11 cellular contexts compared by ENCODE assay signal in genomic region chr11:44608654-44609027, GRCh38. TPM values are rescaled to one million over a fixed set of nuclear protein-coding genes. Genes with fewer than 3 reads are reported as not detected.
DNase-seq lines count a peak whose midpoint lies in the region; ATAC-seq and TF ChIP-seq lines count a peak whose summit lies in the region.
"Had no signal": no experiment of that assay in that cellular context is flagged by ENCODE, and none has a peak within 500 bp of the region (broad histone marks: within the 10 kb centered on the region; RNA-seq: fewer than 3 reads in every experiment).

No MANE protein-coding gene starts in this region.

- no peaks in the 10 kb centered on the region for H3K27me3 Mint-ChIP-seq in activated CD4-positive, alpha-beta T cell treated with anti-CD3 and anti-CD28 coated beads, Interleukin-2, amount 10 ng/mL, durations not matched to agents 24 days and 14 days

- H3K4me1 Mint-ChIP-seq in activated CD4-positive, alpha-beta T cell treated with anti-CD3 and anti-CD28 coated beads, Interleukin-2, amount 10 ng/mL, durations not matched to agents 24 days and 14 days = peaks cover 66% of the 10 kb centered on the region

- no peak for DNase-seq in activated CD4-positive, alpha-beta T cell treated with anti-CD3 and anti-CD28 coated beads, Interleukin-2, amount 10 ng/mL, durations not matched to agents 24 days and 14 days
- no peak for DNase-seq in activated CD4-positive, alpha-beta T cell treated with anti-CD3 and anti-CD28 coated beads for 4 hours
- peak; percentile 74 for DNase-seq in NCI-H1436 treated with DMSO at 0.1 percent for 48 hours (lab: John Stamatoyannopoulos, UW)
- DNase-seq in ascending aorta (ENCODE audit: low spot score in 2 of 2) = no peak
- DNase-seq in stomach = no peak
- no peak for DNase-seq in LoVo (ENCODE audit: low spot score)
- no peak for DNase-seq in Ammon's horn (ENCODE audit: low spot score)
- DNase-seq in left ventricle myocardium superior = no peak
- DNase-seq: nucleus accumbens, OCI-M1 had no signal

- H3K27ac ChIP-seq in ascending aorta = peak overlapping the region; percentile 52 to 68
- peak overlapping the region in 3 of 5 donors; percentile 15 to 37 (median 36) for H3K27ac ChIP-seq in stomach

- H3K27me3 ChIP-seq in ascending aorta (no peaks in the 10 kb centered on the region), stomach (no peaks in the 10 kb centered on the region)

- H3K4me1 ChIP-seq in ascending aorta = peaks cover 20 to 60% of the 10 kb centered on the region in 2 donors
- peaks cover 11 to 77% (median 36%) of the 10 kb centered on the region in 4 donors for H3K4me1 ChIP-seq in stomach

- no peak for ATAC-seq in left ventricle myocardium superior
- ATAC-seq: K562 had no signal

- H3K27ac Mint-ChIP-seq in activated CD4-positive, alpha-beta T cell treated with anti-CD3 and anti-CD28 coated beads, Interleukin-2, amount 10 ng/mL, durations not matched to agents 24 days and 14 days = peak overlapping the region; percentile 72

- intact Hi-C loops in activated CD4-positive, alpha-beta T cell treated with anti-CD3 and anti-CD28 coated beads, Interleukin-2, amount 10 ng/mL, durations not matched to agents 24 days and 14 days (cut with micrococcal nuclease) = no loop called here
- intact Hi-C loops in ascending aorta (cut with DNase I) = loop anchor here (2.0 to 10.0 kb wide), 2 partner anchors 16 to 684 kb away; no protein-coding TSS in a partner anchor
- intact Hi-C loops in stomach (cut with DNase I; ENCODE audit: low total_unique reads) = no loop called here
- intact Hi-C loops in left ventricle myocardium superior (cut with micrococcal nuclease) = no loop called here

- TF ChIP-seq CTCF in ascending aorta (IDR thresholded peaks at IDR 0.05) (no peak), stomach (IDR thresholded peaks at IDR 0.05) (no peak)

- no peak for TF ChIP-seq POLR2A in stomach (IDR thresholded peaks at IDR 0.05)

- WGBS in stomach, 5 donors = 71 to 90% (median 84%) methylated on average over 9 of the region's 9 CpGs

- peak overlapping the region; percentile 30 for H3K4me3 Mint-ChIP-seq in activated CD4-positive, alpha-beta T cell treated with anti-CD3 and anti-CD28 coated beads, Interleukin-2, amount 10 ng/mL, durations not matched to agents 24 days and 14 days

- peaks cover 75% of the 10 kb centered on the region for H3K36me3 Mint-ChIP-seq in activated CD4-positive, alpha-beta T cell treated with anti-CD3 and anti-CD28 coated beads, Interleukin-2, amount 10 ng/mL, durations not matched to agents 24 days and 14 days (ENCODE audit: low read depth)

- H3K36me3 ChIP-seq in ascending aorta (peaks cover 0 to 4% of the 10 kb centered on the region in 2 donors), stomach (peaks cover 12 to 54% (median 45%) of the 10 kb centered on the region in 4 donors)

- H3K4me3 ChIP-seq in ascending aorta = no peak overlapping the region
- no peak overlapping the region for H3K4me3 ChIP-seq in stomach
- H3K4me3 ChIP-seq: K562 had no signal

- no peak for TF ChIP-seq EP300 in stomach (IDR thresholded peaks at IDR 0.05)

- H3K9me3 ChIP-seq in ascending aorta (no peaks in the 10 kb centered on the region), stomach (no peaks in the 10 kb centered on the region)

- no peaks in the 10 kb centered on the region for H3K9me3 Mint-ChIP-seq in activated CD4-positive, alpha-beta T cell treated with anti-CD3 and anti-CD28 coated beads, Interleukin-2, amount 10 ng/mL, durations not matched to agents 24 days and 14 days

RNA-seq across cellular contexts. Expression of gene CD82, which starts 43.2 kb away (rescaled TPM):
- total RNA-seq in activated CD4-positive, alpha-beta T cell treated with anti-CD3 and anti-CD28 coated beads, Interleukin-2, amount 10 ng/mL, durations not matched to agents 24 days and 14 days = 448 and 469 TPM in 2 replicates
- total RNA-seq in ascending aorta (28.3 TPM), stomach (10 to 100 TPM in 4 of 5 donors, under 1 TPM in 1; 0.58 to 49.6 (median 24.6) TPM), left ventricle myocardium superior (58.0 TPM)
- polyA plus RNA-seq in stomach = 10 to 100 TPM in 2 of 3 donors, 1 to 10 TPM in 1; 9.9 to 54.4 (median 45.1) TPM
